1 cellular context compared by ENCODE assay signal in the genomic region with DNA sequence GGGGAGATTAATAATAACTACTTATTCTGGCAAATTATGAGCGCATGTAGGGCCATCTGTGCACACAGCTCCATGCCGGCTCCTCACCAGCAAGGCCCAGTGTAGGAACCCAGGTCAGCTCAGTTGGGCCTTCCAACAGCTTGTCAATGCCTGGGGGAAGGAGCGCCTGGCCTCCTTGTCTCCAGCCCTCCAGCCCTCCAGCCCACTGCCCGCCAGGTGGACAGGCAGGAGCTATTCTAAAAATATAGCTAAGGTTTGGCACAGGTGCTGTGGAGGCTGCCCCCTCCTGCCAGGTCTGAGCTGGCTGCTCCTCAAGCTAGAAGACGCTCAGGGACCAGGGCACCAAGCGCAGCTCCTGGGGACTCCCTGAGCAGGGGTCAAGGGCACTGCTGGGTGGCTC.
TF ChIP-seq lines count a peak whose summit lies in the region.

No MANE protein-coding gene starts in this region.

TF ChIP-seq in H1, 55 proteins besides CTCF, POLR2A, EP300 and RAD21:
- TF ChIP-seq EZH2 (IDR thresholded peaks at IDR 0.05; ENCODE audit: low read depth, low read length, severe bottlenecking) (no peak), EGR1 (IDR thresholded peaks at IDR 0.05; ENCODE audit: borderline replicate concordance, low read depth, low read length) (no peak)
TF ChIP-seq in H1: peak in this region for 0.
